1 cellular context compared by ENCODE assay signal in the genomic region with DNA sequence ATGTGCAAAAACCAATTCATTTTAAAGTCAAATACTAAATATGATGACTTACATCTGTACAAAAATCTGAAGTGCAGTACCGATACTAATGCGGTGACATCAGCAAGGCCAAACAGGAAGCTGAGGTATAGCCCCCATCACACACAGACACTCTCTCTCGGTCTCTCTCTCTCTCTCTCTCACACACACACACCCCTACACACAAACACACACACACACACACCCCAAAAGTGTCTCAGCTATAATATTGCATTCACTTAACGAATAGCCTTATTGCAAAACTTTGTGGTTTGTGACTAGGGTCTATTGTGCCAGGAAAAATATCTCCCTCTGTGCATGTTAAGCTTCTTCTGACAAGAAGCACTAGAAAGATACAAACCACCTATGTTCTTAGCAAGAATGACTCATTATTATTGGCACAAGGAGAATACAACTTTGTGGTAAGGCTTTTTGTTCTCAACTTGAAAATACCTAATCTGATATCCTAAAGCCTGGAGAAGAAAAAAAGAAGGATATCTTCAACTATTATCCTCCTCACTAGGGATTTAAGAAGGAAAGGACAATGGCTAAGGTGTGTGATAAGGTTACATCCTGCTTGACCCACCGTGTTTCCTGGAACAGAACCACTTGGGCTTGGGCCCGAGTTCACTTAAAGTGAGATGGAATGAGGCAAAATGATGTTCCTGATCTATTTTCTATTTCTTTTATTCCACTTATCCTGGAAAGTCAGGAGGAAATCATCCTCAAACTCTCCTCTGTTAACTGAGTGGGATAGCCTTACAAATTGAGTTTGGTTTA.
A peak's percentile ranks its signal among the peaks of the same experiment; 100 is the strongest.
TF ChIP-seq lines count a peak whose summit lies in the region.

No MANE protein-coding gene starts in this region.

TF ChIP-seq in GM12878, 131 proteins besides CTCF, POLR2A, EP300 and RAD21 (continued from another document and continues in another):
- TF ChIP-seq, protein P1, sequence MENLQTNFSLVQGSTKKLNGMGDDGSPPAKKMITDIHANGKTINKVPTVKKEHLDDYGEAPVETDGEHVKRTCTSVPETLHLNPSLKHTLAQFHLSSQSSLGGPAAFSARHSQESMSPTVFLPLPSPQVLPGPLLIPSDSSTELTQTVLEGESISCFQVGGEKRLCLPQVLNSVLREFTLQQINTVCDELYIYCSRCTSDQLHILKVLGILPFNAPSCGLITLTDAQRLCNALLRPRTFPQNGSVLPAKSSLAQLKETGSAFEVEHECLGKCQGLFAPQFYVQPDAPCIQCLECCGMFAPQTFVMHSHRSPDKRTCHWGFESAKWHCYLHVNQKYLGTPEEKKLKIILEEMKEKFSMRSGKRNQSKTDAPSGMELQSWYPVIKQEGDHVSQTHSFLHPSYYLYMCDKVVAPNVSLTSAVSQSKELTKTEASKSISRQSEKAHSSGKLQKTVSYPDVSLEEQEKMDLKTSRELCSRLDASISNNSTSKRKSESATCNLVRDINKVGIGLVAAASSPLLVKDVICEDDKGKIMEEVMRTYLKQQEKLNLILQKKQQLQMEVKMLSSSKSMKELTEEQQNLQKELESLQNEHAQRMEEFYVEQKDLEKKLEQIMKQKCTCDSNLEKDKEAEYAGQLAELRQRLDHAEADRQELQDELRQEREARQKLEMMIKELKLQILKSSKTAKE (IDR thresholded peaks at IDR 0.05; ENCODE audit: low read depth, poor library complexity, severe bottlenecking) = peak; percentile 89
- TF ChIP-seq CHD4 (IDR thresholded peaks at IDR 0.05) = no peak
- TF ChIP-seq SMAD5 (IDR thresholded peaks at IDR 0.05; ENCODE audit: low read depth) = no peak
- peak; percentile 58; the same call in 1 of the 2 replicates for TF ChIP-seq GATAD2B (conservative IDR thresholded peaks at IDR 0.05; ENCODE audit: low read depth)
- no peak for TF ChIP-seq BCLAF1 (IDR thresholded peaks at IDR 0.05)
- peak; percentile 90; the same call in 1 of the 2 replicates for TF ChIP-seq CBFB (IDR thresholded peaks at IDR 0.05; ENCODE audit: low read depth)
- TF ChIP-seq IKZF2 (IDR thresholded peaks at IDR 0.05) = peak; percentile 90 to 97
- TF ChIP-seq JUNB (IDR thresholded peaks at IDR 0.05) = peak; percentile 90
- TF ChIP-seq NR2C2 (IDR thresholded peaks at IDR 0.05; ENCODE audit: borderline replicate concordance, control insufficient read depth, insufficient read length, low read depth) = no peak
- peak; percentile 93 for TF ChIP-seq BCL11A (IDR thresholded peaks at IDR 0.05; ENCODE audit: low read depth, low read length)
- TF ChIP-seq MTA2 (IDR thresholded peaks at IDR 0.05; ENCODE audit: low read depth) = peak; percentile 92
- TF ChIP-seq, protein P2, sequence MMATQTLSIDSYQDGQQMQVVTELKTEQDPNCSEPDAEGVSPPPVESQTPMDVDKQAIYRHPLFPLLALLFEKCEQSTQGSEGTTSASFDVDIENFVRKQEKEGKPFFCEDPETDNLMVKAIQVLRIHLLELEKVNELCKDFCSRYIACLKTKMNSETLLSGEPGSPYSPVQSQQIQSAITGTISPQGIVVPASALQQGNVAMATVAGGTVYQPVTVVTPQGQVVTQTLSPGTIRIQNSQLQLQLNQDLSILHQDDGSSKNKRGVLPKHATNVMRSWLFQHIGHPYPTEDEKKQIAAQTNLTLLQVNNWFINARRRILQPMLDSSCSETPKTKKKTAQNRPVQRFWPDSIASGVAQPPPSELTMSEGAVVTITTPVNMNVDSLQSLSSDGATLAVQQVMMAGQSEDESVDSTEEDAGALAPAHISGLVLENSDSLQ (IDR thresholded peaks at IDR 0.05) = peak; percentile 36
- peak in 1 of 2 experiments; percentile 93; a peak in 2 of 4 replicates for TF ChIP-seq ETV6 (conservative IDR thresholded peaks at IDR 0.05 in 1 of 2, IDR thresholded peaks at IDR 0.05 in 1 of 2; ENCODE audit: borderline replicate concordance in 1 of 2, low read depth in 1 of 2)
- TF ChIP-seq SUZ12 (IDR thresholded peaks at IDR 0.05; ENCODE audit: unreplicated experiment) = no peak
- TF ChIP-seq TCF3 (IDR thresholded peaks at IDR 0.05; ENCODE audit: borderline replicate concordance, insufficient read depth, low read depth, low read length) = peak; percentile 83
- TF ChIP-seq MYC (IDR thresholded peaks at IDR 0.05; ENCODE audit: insufficient read depth, insufficient read length, insufficient replicate concordance, low read length, severe bottlenecking) = no peak
- TF ChIP-seq TARDBP (IDR thresholded peaks at IDR 0.05; ENCODE audit: borderline replicate concordance) = peak; percentile 77; the same call in 1 of the 2 replicates
- peak; percentile 85; the same call in 1 of the 2 replicates for TF ChIP-seq DPF2 (IDR thresholded peaks at IDR 0.05)
- peak; percentile 81 for TF ChIP-seq MEF2A (IDR thresholded peaks at IDR 0.05; ENCODE audit: insufficient read depth, low read depth, low read length)
- no peak for TF ChIP-seq SMAD1 (IDR thresholded peaks at IDR 0.05; ENCODE audit: low read depth, partially characterized antibody)
- peak; percentile 83 for TF ChIP-seq FOXM1 (IDR thresholded peaks at IDR 0.05; ENCODE audit: low read depth, low read length)
- TF ChIP-seq SMC3 (IDR thresholded peaks at IDR 0.05; ENCODE audit: borderline replicate concordance, low read length) = peak; percentile 21; the same call in 1 of the 2 replicates
- peak; percentile 84 for TF ChIP-seq EED (IDR thresholded peaks at IDR 0.05; ENCODE audit: low read depth)
- peak; percentile 74 for TF ChIP-seq GABPA (IDR thresholded peaks at IDR 0.05; ENCODE audit: low read depth)
- TF ChIP-seq, protein P3, sequence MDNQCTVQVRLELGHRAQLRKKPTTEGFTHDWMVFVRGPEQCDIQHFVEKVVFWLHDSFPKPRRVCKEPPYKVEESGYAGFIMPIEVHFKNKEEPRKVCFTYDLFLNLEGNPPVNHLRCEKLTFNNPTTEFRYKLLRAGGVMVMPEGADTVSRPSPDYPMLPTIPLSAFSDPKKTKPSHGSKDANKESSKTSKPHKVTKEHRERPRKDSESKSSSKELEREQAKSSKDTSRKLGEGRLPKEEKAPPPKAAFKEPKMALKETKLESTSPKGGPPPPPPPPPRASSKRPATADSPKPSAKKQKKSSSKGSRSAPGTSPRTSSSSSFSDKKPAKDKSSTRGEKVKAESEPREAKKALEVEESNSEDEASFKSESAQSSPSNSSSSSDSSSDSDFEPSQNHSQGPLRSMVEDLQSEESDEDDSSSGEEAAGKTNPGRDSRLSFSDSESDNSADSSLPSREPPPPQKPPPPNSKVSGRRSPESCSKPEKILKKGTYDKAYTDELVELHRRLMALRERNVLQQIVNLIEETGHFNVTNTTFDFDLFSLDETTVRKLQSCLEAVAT (IDR thresholded peaks at IDR 0.05) = peak; percentile 85
- TF ChIP-seq ZNF274 (IDR thresholded peaks at IDR 0.05; ENCODE audit: insufficient read depth, insufficient read length) = no peak
- peak; percentile 73 for TF ChIP-seq BMI1 (IDR thresholded peaks at IDR 0.05; ENCODE audit: borderline replicate concordance)
- TF ChIP-seq, protein P4, sequence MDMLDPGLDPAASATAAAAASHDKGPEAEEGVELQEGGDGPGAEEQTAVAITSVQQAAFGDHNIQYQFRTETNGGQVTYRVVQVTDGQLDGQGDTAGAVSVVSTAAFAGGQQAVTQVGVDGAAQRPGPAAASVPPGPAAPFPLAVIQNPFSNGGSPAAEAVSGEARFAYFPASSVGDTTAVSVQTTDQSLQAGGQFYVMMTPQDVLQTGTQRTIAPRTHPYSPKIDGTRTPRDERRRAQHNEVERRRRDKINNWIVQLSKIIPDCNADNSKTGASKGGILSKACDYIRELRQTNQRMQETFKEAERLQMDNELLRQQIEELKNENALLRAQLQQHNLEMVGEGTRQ (IDR thresholded peaks at IDR 0.05; ENCODE audit: borderline replicate concordance, low read depth, low read length) = no peak
- TF ChIP-seq, protein P5, sequence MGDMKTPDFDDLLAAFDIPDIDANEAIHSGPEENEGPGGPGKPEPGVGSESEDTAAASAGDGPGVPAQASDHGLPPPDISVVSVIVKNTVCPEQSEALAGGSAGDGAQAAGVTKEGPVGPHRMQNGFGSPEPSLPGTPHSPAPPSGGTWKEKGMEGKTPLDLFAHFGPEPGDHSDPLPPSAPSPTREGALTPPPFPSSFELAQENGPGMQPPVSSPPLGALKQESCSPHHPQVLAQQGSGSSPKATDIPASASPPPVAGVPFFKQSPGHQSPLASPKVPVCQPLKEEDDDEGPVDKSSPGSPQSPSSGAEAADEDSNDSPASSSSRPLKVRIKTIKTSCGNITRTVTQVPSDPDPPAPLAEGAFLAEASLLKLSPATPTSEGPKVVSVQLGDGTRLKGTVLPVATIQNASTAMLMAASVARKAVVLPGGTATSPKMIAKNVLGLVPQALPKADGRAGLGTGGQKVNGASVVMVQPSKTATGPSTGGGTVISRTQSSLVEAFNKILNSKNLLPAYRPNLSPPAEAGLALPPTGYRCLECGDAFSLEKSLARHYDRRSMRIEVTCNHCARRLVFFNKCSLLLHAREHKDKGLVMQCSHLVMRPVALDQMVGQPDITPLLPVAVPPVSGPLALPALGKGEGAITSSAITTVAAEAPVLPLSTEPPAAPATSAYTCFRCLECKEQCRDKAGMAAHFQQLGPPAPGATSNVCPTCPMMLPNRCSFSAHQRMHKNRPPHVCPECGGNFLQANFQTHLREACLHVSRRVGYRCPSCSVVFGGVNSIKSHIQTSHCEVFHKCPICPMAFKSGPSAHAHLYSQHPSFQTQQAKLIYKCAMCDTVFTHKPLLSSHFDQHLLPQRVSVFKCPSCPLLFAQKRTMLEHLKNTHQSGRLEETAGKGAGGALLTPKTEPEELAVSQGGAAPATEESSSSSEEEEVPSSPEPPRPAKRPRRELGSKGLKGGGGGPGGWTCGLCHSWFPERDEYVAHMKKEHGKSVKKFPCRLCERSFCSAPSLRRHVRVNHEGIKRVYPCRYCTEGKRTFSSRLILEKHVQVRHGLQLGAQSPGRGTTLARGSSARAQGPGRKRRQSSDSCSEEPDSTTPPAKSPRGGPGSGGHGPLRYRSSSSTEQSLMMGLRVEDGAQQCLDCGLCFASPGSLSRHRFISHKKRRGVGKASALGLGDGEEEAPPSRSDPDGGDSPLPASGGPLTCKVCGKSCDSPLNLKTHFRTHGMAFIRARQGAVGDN (IDR thresholded peaks at IDR 0.05) = no peak
- peak; percentile 92 for TF ChIP-seq PML (IDR thresholded peaks at IDR 0.05; ENCODE audit: low read length)
- peak; percentile 82 for TF ChIP-seq SP1 (IDR thresholded peaks at IDR 0.05; ENCODE audit: low read depth, low read length)
- TF ChIP-seq IRF4 (IDR thresholded peaks at IDR 0.05; ENCODE audit: low read depth, low read length) = peak; percentile 92
- TF ChIP-seq EGR1 (IDR thresholded peaks at IDR 0.05; ENCODE audit: borderline replicate concordance in 1 of 2, low read depth in 2 of 2, low read length in 2 of 2) = 0 out of 3 replicates have a peak, but pooled peaks of 1 of the 2 experiments have one; percentile 46
- TF ChIP-seq CHD2 (IDR thresholded peaks at IDR 0.05; ENCODE audit: borderline replicate concordance, low read depth, low read length) = peak; percentile 52; the same call in 1 of the 2 replicates
- 0 out of 2 replicates have a peak, but pooled peaks have one; percentile 89 for TF ChIP-seq STAT3 (IDR thresholded peaks at IDR 0.05; ENCODE audit: low read depth, low read length)
- TF ChIP-seq, protein P6, sequence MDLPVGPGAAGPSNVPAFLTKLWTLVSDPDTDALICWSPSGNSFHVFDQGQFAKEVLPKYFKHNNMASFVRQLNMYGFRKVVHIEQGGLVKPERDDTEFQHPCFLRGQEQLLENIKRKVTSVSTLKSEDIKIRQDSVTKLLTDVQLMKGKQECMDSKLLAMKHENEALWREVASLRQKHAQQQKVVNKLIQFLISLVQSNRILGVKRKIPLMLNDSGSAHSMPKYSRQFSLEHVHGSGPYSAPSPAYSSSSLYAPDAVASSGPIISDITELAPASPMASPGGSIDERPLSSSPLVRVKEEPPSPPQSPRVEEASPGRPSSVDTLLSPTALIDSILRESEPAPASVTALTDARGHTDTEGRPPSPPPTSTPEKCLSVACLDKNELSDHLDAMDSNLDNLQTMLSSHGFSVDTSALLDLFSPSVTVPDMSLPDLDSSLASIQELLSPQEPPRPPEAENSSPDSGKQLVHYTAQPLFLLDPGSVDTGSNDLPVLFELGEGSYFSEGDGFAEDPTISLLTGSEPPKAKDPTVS (IDR thresholded peaks at IDR 0.05; ENCODE audit: low read depth, low read length) = no peak
- TF ChIP-seq ATF7 (IDR thresholded peaks at IDR 0.05; ENCODE audit: low read depth) = peak; percentile 96
- peak; percentile 69 for TF ChIP-seq MEF2B (IDR thresholded peaks at IDR 0.05; ENCODE audit: partially characterized antibody, poor library complexity, severe bottlenecking)
- TF ChIP-seq ZBED1 (IDR thresholded peaks at IDR 0.05; ENCODE audit: borderline replicate concordance) = peak; percentile 82; the same call in 1 of the 2 replicates
- TF ChIP-seq MAX (IDR thresholded peaks at IDR 0.05; ENCODE audit: low read depth, low read length) = no peak
- peak; percentile 98 for TF ChIP-seq NBN (IDR thresholded peaks at IDR 0.05)
- peak; percentile 85; the same call in 2 of the 3 replicates for TF ChIP-seq POU2F2 (IDR thresholded peaks at IDR 0.05; ENCODE audit: borderline replicate concordance, low read depth, low read length)
- TF ChIP-seq RELA (IDR thresholded peaks at IDR 0.05; ENCODE audit: borderline replicate concordance, partially characterized antibody) = peak; percentile 17
- 0 out of 2 replicates have a peak, but pooled peaks have one; percentile 25 for TF ChIP-seq ZNF24 (IDR thresholded peaks at IDR 0.05)
- no peak for TF ChIP-seq NFYA (IDR thresholded peaks at IDR 0.05; ENCODE audit: borderline replicate concordance, low read depth, low read length)
- peak; percentile 98 for TF ChIP-seq NFIC (IDR thresholded peaks at IDR 0.05; ENCODE audit: low read depth, low read length)
